In the genomic region with DNA sequence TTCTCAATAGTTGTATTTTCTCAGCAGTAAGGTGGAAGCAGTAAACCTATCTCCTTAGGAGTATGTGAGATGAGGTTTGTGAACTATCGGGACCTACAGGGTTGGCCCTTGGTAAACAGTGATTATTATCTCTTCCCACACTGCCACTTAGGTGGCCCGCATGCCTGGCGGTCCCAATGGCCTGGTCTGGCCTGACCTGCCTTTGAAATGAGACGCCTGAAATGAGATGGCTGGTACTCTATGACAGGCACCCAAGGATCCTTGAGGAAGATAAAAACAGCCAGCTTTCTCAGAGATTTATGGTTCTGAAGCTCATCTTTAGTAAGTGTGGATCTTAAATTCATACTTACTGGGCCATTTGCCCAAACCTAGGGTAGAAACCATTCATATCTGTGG, we compare ENCODE assay signal across 11 cellular contexts. TPM values are rescaled to one million over a fixed set of nuclear protein-coding genes. Genes with fewer than 3 reads are reported as not detected.
DNase-seq lines count a peak whose midpoint lies in the region; ATAC-seq and TF ChIP-seq lines count a peak whose summit lies in the region.
"Had no signal": no experiment of that assay in that cellular context is flagged by ENCODE, and none has a peak within 500 bp of the region (broad histone marks: within the 10 kb centered on the region; RNA-seq: fewer than 3 reads in every experiment).

No MANE protein-coding gene starts in this region.

- no peak for TF ChIP-seq CTCF in Caco-2 (IDR thresholded peaks at IDR 0.05; ENCODE audit: insufficient read depth in 1 of 2, low read depth in 1 of 2, low read length in 1 of 2, severe bottlenecking in 1 of 2, unreplicated experiment in 1 of 2)
- TF ChIP-seq CTCF in WTC11 (IDR thresholded peaks at IDR 0.05), result no peak
- no peak for TF ChIP-seq CTCF in sigmoid colon (IDR thresholded peaks at IDR 0.05)

- TF ChIP-seq EP300 in sigmoid colon (IDR thresholded peaks at IDR 0.05), result no peak

- H3K36me3 Mint-ChIP-seq in Caco-2 (ENCODE audit: insufficient read depth, unreplicated experiment) (peaks cover 35% of the 10 kb centered on the region), WTC11 (peaks cover 6% of the 10 kb centered on the region), immature natural killer cell (no peaks in the 10 kb centered on the region)
- H3K36me3 Mint-ChIP-seq in CD4-positive, alpha-beta memory T cell, result no peaks in the 10 kb centered on the region

- no peaks in the 10 kb centered on the region for H3K9me3 Mint-ChIP-seq in Caco-2 (ENCODE audit: unreplicated experiment)
- no peaks in the 10 kb centered on the region for H3K9me3 Mint-ChIP-seq in WTC11
- H3K9me3 Mint-ChIP-seq in CD4-positive, alpha-beta memory T cell, result no peaks in the 10 kb centered on the region
- no peaks in the 10 kb centered on the region for H3K9me3 Mint-ChIP-seq in immature natural killer cell
- H3K9me3 Mint-ChIP-seq: T-helper 1 cell treated with Interleukin-12 subunit alpha and Interleukin-12 subunit beta and Interleukin-4 antibody, amounts not matched to agents 30 μg/mL and 1 μg/mL, for 36 hours had no signal

- no TSS peak for BruUV-seq in Caco-2 (replicated peaks; lab: Mats Ljungman, UMichigan)

- WGBS in sigmoid colon, 2 donors, result 39 to 64% methylated on average over 4 of the region's 4 CpGs

- H3K4me1 Mint-ChIP-seq in Caco-2 (ENCODE audit: low read depth, unreplicated experiment) (peaks cover 53% of the 10 kb centered on the region), WTC11 (peaks cover 20% of the 10 kb centered on the region), immature natural killer cell (no peaks in the 10 kb centered on the region)
- H3K4me1 Mint-ChIP-seq in CD4-positive, alpha-beta memory T cell, result no peaks in the 10 kb centered on the region

- H3K4me1 ChIP-seq in Caco-2 (peaks cover 39% of the 10 kb centered on the region), sigmoid colon (peaks cover 0 to 71% (median 62%) of the 10 kb centered on the region in 4 donors)
- no peaks in the 10 kb centered on the region for H3K4me1 ChIP-seq in CD4-positive, alpha-beta memory T cell (ENCODE audit: insufficient read depth, low read length)
- H3K4me1 ChIP-seq: HAP-1 had no signal

- intact Hi-C loops in Caco-2 (cut with micrococcal nuclease; ENCODE audit: unreplicated experiment), result no loop called here
- intact Hi-C loops in sigmoid colon (cut with DNase I), result no loop called here
- intact Hi-C loops in CD4-positive, alpha-beta memory T cell (cut with micrococcal nuclease), result no loop called here

- CTCF ChIA-PET in Caco-2 (lab: Charles Lee), result no interaction called here
- CTCF ChIA-PET in WTC11 (lab: Charles Lee), result interaction anchor here (1.1 to 1.6 kb wide), 3 partner anchors 22 to 90 kb away, joined by 4 to 6 read pairs (median 4); no protein-coding TSS in a partner anchor
- CTCF ChIA-PET in CD4-positive, alpha-beta memory T cell (lab: Charles Lee; ENCODE audit: partially characterized antibody), result interaction anchor here (1.2 to 1.4 kb wide), 2 partner anchors 29 kb away, joined by 3 to 5 read pairs; no protein-coding TSS in a partner anchor

- H3K27ac Mint-ChIP-seq in Caco-2 (ENCODE audit: unreplicated experiment) (peak overlapping the region; percentile 69), WTC11 (peak overlapping the region; percentile 58; the same call in 1 of the 2 replicates), immature natural killer cell (no peak overlapping the region)
- no peak overlapping the region for H3K27ac Mint-ChIP-seq in CD4-positive, alpha-beta memory T cell
- H3K27ac Mint-ChIP-seq: T-helper 1 cell treated with Interleukin-12 subunit alpha and Interleukin-12 subunit beta and Interleukin-4 antibody, amounts not matched to agents 30 μg/mL and 1 μg/mL, for 36 hours had no signal

- POLR2A ChIA-PET in Caco-2 (lab: Charles Lee) (interaction anchor here (0.8 kb wide), 1 partner anchor 19 kb away, joined by 3 read pairs; no protein-coding TSS in a partner anchor), WTC11 (lab: Charles Lee) (no interaction called here)
- POLR2A ChIA-PET in CD4-positive, alpha-beta memory T cell (lab: Charles Lee; ENCODE audit: partially characterized antibody), result no interaction called here

- H3K4me3 ChIP-seq in Caco-2 (ENCODE audit: low read depth, low read length), result no peak overlapping the region
- H3K4me3 ChIP-seq in sigmoid colon, result no peak overlapping the region
- no peak overlapping the region for H3K4me3 ChIP-seq in CD4-positive, alpha-beta memory T cell (ENCODE audit: low read length in 2 of 2)
- H3K4me3 ChIP-seq: HAP-1 had no signal

- ATAC-seq in WTC11, result no peak
- no peak for ATAC-seq in GM18861 (IDR thresholded peaks at IDR 0.05; ENCODE audit: unreplicated experiment)

- DNase-seq in Caco-2 (peak in 1 of 2 experiments; percentile 54), WTC11 (ENCODE audit: low spot score) (no peak), islet precursor cell (peak; percentile 93), sigmoid colon (no peak), immature natural killer cell (no peak)
- no peak for DNase-seq in CD4-positive, alpha-beta memory T cell
- no peak for DNase-seq in stimulated activated CD4-positive, alpha-beta T cell treated with anti-CD3 and anti-CD28 coated beads, Interleukin-15, amount 100 ng/mL, for 24 hours
- DNase-seq: NCI-H524 treated with DMSO at 0.1 percent for 48 hours had no signal

- H3K27me3 ChIP-seq in Caco-2 (replicated peaks; ENCODE audit: control insufficient read depth, insufficient read depth, low read length) (no peaks in the 10 kb centered on the region), sigmoid colon (no peaks in the 10 kb centered on the region)
- no peaks in the 10 kb centered on the region for H3K27me3 ChIP-seq in CD4-positive, alpha-beta memory T cell (ENCODE audit: insufficient read depth, low read length)

- TF ChIP-seq POLR2A in sigmoid colon (IDR thresholded peaks at IDR 0.05), result no peak

- H3K27me3 Mint-ChIP-seq in Caco-2 (ENCODE audit: insufficient read depth, unreplicated experiment) (no peaks in the 10 kb centered on the region), WTC11 (ENCODE audit: low read depth) (no peaks in the 10 kb centered on the region), immature natural killer cell (ENCODE audit: low read depth in 3 of 3) (peaks cover 0 to 4% (median 0%) of the 10 kb centered on the region in 3 donors)
- no peaks in the 10 kb centered on the region for H3K27me3 Mint-ChIP-seq in CD4-positive, alpha-beta memory T cell

- peak overlapping the region; percentile 56 to 78 (median 68) for H3K27ac ChIP-seq in sigmoid colon
- no peak overlapping the region for H3K27ac ChIP-seq in CD4-positive, alpha-beta memory T cell (ENCODE audit: low read depth, low read length)

- H3K9me3 ChIP-seq in Caco-2, result no peaks in the 10 kb centered on the region
- no peaks in the 10 kb centered on the region for H3K9me3 ChIP-seq in sigmoid colon
- H3K9me3 ChIP-seq in CD4-positive, alpha-beta memory T cell (ENCODE audit: control insufficient read depth in 1 of 2, low read length in 2 of 2), result no peaks in the 10 kb centered on the region
- H3K9me3 ChIP-seq: HAP-1 had no signal

- H3K4me3 Mint-ChIP-seq in Caco-2 (ENCODE audit: unreplicated experiment) (peak overlapping the region; percentile 47), WTC11 (no peak overlapping the region), immature natural killer cell (no peak overlapping the region)
- no peak overlapping the region for H3K4me3 Mint-ChIP-seq in CD4-positive, alpha-beta memory T cell
- H3K4me3 Mint-ChIP-seq: T-helper 1 cell treated with Interleukin-12 subunit alpha and Interleukin-12 subunit beta and Interleukin-4 antibody, amounts not matched to agents 30 μg/mL and 1 μg/mL, for 36 hours had no signal

- H3K36me3 ChIP-seq in Caco-2 (ENCODE audit: control insufficient read depth, insufficient read depth, low read length) (no peaks in the 10 kb centered on the region), sigmoid colon (peaks cover 0 to 9% (median 3%) of the 10 kb centered on the region in 4 donors)
- H3K36me3 ChIP-seq in CD4-positive, alpha-beta memory T cell (ENCODE audit: insufficient read depth, low read length), result no peaks in the 10 kb centered on the region
- H3K36me3 ChIP-seq: HAP-1 had no signal

TF ChIP-seq in WTC11, 78 proteins besides CTCF, POLR2A, EP300 and RAD21 (continues in another document):
- TF ChIP-seq, protein P1, sequence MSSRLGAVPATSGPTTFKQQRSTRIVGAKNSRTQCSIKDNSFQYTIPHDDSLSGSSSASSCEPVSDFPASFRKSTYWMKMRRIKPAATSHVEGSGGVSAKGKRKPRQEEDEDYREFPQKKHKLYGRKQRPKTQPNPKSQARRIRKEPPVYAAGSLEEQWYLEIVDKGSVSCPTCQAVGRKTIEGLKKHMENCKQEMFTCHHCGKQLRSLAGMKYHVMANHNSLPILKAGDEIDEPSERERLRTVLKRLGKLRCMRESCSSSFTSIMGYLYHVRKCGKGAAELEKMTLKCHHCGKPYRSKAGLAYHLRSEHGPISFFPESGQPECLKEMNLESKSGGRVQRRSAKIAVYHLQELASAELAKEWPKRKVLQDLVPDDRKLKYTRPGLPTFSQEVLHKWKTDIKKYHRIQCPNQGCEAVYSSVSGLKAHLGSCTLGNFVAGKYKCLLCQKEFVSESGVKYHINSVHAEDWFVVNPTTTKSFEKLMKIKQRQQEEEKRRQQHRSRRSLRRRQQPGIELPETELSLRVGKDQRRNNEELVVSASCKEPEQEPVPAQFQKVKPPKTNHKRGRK (CRISPR knock-in tag; IDR thresholded peaks at IDR 0.05; ENCODE audit: borderline replicate concordance), result no peak
- no peak for TF ChIP-seq USF1 (CRISPR knock-in tag; IDR thresholded peaks at IDR 0.05)

RNA-seq across cellular contexts. Expression of gene VILL, which starts 45.2 kb away (rescaled TPM):
- 11.7 and 12.2 TPM in 2 replicates for total RNA-seq in Caco-2 (2022)
- total RNA-seq in WTC11 (2021), result 4.7 to 5.9 TPM (median 4.7 TPM) in 3 replicates
- total RNA-seq in sigmoid colon, result 1 to 10 TPM; 5.3 to 8.3 (median 6.6) TPM
- polyA plus RNA-seq in sigmoid colon, result 100 to 1,000 TPM in 1 of 3 donors, 10 to 100 TPM in 2; 81.7 to 175 (median 97.0) TPM
- total RNA-seq in CD4-positive, alpha-beta memory T cell, result 10 to 100 TPM; 41.7 to 43.4 TPM
- 10 to 100 TPM; 13.4 to 18.0 TPM for polyA plus RNA-seq in CD4-positive, alpha-beta memory T cell
- 10 to 100 TPM; 12.9 to 15.7 (median 14.6) TPM for polyA plus RNA-seq in immature natural killer cell

Comparison
In these comparisons a context has a peak if more than half of its experiments do, and no peak if none do; other contexts are left out.
1. H3K27ac Mint-ChIP-seq: peak in Caco-2 (single experiment) and WTC11 (single experiment); none in CD4-positive, alpha-beta memory T cell (0 of 7) and immature natural killer cell (0 of 6).